Comparison of ENCODE assay signal across 1 cellular context in genomic region chr2:47067788-47068407, GRCh38.
TF ChIP-seq lines count a peak whose summit lies in the region.

No MANE protein-coding gene starts in this region.

TF ChIP-seq in HepG2, 621 proteins besides CTCF, POLR2A, EP300 and RAD21 (continued from another document and continues in another):
- TF ChIP-seq FOXP4 (CRISPR knock-in tag; IDR thresholded peaks at IDR 0.05) (no peak; the same call in 1 of the 2 replicates), NFE2L2 (IDR thresholded peaks at IDR 0.05; ENCODE audit: low read length) (no peak), HHEX (CRISPR knock-in tag; IDR thresholded peaks at IDR 0.05) (no peak), ZNF772 (CRISPR knock-in tag; IDR thresholded peaks at IDR 0.05) (peak; percentile 79), ZNF407 (CRISPR knock-in tag; IDR thresholded peaks at IDR 0.05; ENCODE audit: not compliant biosample characterization) (no peak), ZNF431 (CRISPR knock-in tag; IDR thresholded peaks at IDR 0.05; ENCODE audit: borderline replicate concordance, low read depth) (peak; percentile 50; the same call in 1 of the 2 replicates), ZNF326 (CRISPR knock-in tag; IDR thresholded peaks at IDR 0.05; ENCODE audit: borderline replicate concordance) (no peak), ZBTB34 (CRISPR knock-in tag; IDR thresholded peaks at IDR 0.05) (no peak), NKX3-1 (CRISPR knock-in tag; IDR thresholded peaks at IDR 0.05) (no peak), YEATS2 (CRISPR knock-in tag; IDR thresholded peaks at IDR 0.05; ENCODE audit: borderline replicate concordance) (no peak), SKI (IDR thresholded peaks at IDR 0.05; ENCODE audit: partially characterized antibody) (no peak), PTBP1 (IDR thresholded peaks at IDR 0.05; ENCODE audit: low read depth, low read length, poor library complexity, severe bottlenecking) (no peak), GTF2F1 (IDR thresholded peaks at IDR 0.05; ENCODE audit: low read length) (no peak), ZNF33B (CRISPR knock-in tag; IDR thresholded peaks at IDR 0.05) (no peak), ZNF468 (CRISPR knock-in tag; IDR thresholded peaks at IDR 0.05) (no peak), DDIT3 (CRISPR knock-in tag; IDR thresholded peaks at IDR 0.05) (no peak), ZC3H13 (CRISPR knock-in tag; IDR thresholded peaks at IDR 0.05) (no peak), ZIK1 (CRISPR knock-in tag; IDR thresholded peaks at IDR 0.05; ENCODE audit: borderline replicate concordance, low read depth) (no peak), ZBTB14 (CRISPR knock-in tag; IDR thresholded peaks at IDR 0.05) (no peak), ATF5 (CRISPR knock-in tag; IDR thresholded peaks at IDR 0.05; ENCODE audit: low read depth) (0 out of 2 replicates have a peak, but pooled peaks have one; percentile 83), MTA3 (CRISPR knock-in tag; IDR thresholded peaks at IDR 0.05) (no peak), KIAA2018 (CRISPR knock-in tag; IDR thresholded peaks at IDR 0.05; ENCODE audit: borderline replicate concordance) (no peak; the same call in 1 of the 2 replicates), IRF9 (CRISPR knock-in tag; IDR thresholded peaks at IDR 0.05; ENCODE audit: borderline replicate concordance) (peak; percentile 53; the same call in 1 of the 2 replicates), ONECUT2 (CRISPR knock-in tag; IDR thresholded peaks at IDR 0.05) (no peak), TEAD2 (CRISPR knock-in tag; IDR thresholded peaks at IDR 0.05) (no peak), CBX1 (IDR thresholded peaks at IDR 0.05; ENCODE audit: low read depth) (no peak), ZNF614 (CRISPR knock-in tag; IDR thresholded peaks at IDR 0.05; ENCODE audit: borderline replicate concordance) (peak; percentile 70; the same call in 1 of the 2 replicates), ARHGAP35 (CRISPR knock-in tag; IDR thresholded peaks at IDR 0.05; ENCODE audit: borderline replicate concordance) (no peak), ZNF484 (CRISPR knock-in tag; IDR thresholded peaks at IDR 0.05; ENCODE audit: borderline replicate concordance, low read depth) (no peak), ZNF33A (CRISPR knock-in tag; IDR thresholded peaks at IDR 0.05; ENCODE audit: borderline replicate concordance) (no peak), ZBTB42 (CRISPR knock-in tag; IDR thresholded peaks at IDR 0.05) (peak; percentile 76; the same call in 1 of the 2 replicates)
